19 cellular contexts compared by ENCODE assay signal in the genomic region with DNA sequence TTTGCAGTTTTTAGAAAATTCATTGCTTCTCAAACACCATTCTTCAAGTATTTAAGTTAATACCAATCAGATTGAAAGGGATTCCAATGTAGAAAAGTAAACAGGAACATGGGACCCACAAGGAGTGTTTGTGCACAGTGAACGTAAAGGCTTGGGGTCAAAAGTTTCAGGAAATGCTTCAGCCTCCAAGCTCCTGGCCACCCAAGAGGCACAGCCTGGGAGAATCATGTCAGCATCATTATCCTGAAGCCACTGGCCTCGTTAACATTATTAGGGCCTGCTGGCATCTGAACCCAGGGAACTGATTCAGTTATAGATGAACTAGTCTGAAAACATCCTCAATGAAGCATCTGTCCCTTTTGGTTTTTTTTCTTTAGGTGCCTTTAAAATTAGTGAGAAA.
DNase-seq lines count a peak whose midpoint lies in the region; ATAC-seq and TF ChIP-seq lines count a peak whose summit lies in the region.
"Had no signal": no experiment of that assay in that cellular context is flagged by ENCODE, and none has a peak within 500 bp of the region (broad histone marks: within the 10 kb centered on the region; RNA-seq: fewer than 3 reads in every experiment).

No MANE protein-coding gene starts in this region.

- no peak for TF ChIP-seq POLR2A in transverse colon (IDR thresholded peaks at IDR 0.05)

- WGBS in right cardiac atrium, result 42% methylated on average over 2 of the region's 2 CpGs
- WGBS in transverse colon (ENCODE audit: low coverage in 1 of 2), 2 donors, result 20 to 44% methylated on average over 1 to 2 of the region's 2 CpGs

- H3K9ac ChIP-seq in subcutaneous abdominal adipose tissue (ENCODE audit: low read length in 5 of 5), result peak overlapping the region in 1 of 5 donors; percentile 60
- H3K9ac ChIP-seq: BLaER1 treated with 17β-estradiol and CSF1 and Interleukin-3, amounts not matched to agents 10 nM and 100 nM had no signal

- H3K27me3 ChIP-seq in brain microvascular endothelial cell (replicated peaks), result no peaks in the 10 kb centered on the region
- no peaks in the 10 kb centered on the region for H3K27me3 ChIP-seq in right cardiac atrium (ENCODE audit: control insufficient read depth, insufficient read depth)
- no peaks in the 10 kb centered on the region for H3K27me3 ChIP-seq in subcutaneous abdominal adipose tissue (ENCODE audit: control insufficient read depth in 5 of 5, insufficient read depth in 4 of 5, low read length in 5 of 5)
- no peaks in the 10 kb centered on the region for H3K27me3 ChIP-seq in transverse colon
- H3K27me3 ChIP-seq: BLaER1 treated with 17β-estradiol and CSF1 and Interleukin-3, amounts not matched to agents 10 nM and 100 nM; sigmoid colon; stomach had no signal

- peaks cover 3% of the 10 kb centered on the region for H3K4me1 ChIP-seq in right cardiac atrium (ENCODE audit: control insufficient read depth, insufficient read depth, low read length)
- peaks cover 5 to 21% (median 14%) of the 10 kb centered on the region in 5 donors for H3K4me1 ChIP-seq in subcutaneous abdominal adipose tissue (ENCODE audit: control insufficient read depth in 5 of 5, insufficient read depth in 5 of 5, low read length in 5 of 5)
- peaks cover 0 to 6% (median 0%) of the 10 kb centered on the region in 4 donors for H3K4me1 ChIP-seq in transverse colon
- H3K4me1 ChIP-seq: BLaER1 treated with 17β-estradiol and CSF1 and Interleukin-3, amounts not matched to agents 10 nM and 100 nM had no signal

- in situ Hi-C loops in brain microvascular endothelial cell (cut with HindIII; ENCODE audit: low pct_ligation_motif_present, low sequenced_read_pairs), result no loop called here
- in situ Hi-C loops in transverse colon (cut with MboI; ENCODE audit: low pct_ligation_motif_present in 1 of 4, low pct_unique_long_range_greater_than_20kb in 1 of 4, low sequenced_read_pairs in 3 of 4), result no loop called here

- H3K4me3 ChIP-seq in brain microvascular endothelial cell (ENCODE audit: low read depth, low read length) (no peak overlapping the region), right cardiac atrium (ENCODE audit: low read length) (no peak overlapping the region), subcutaneous abdominal adipose tissue (ENCODE audit: low read depth in 1 of 5, low read length in 5 of 5) (no peak overlapping the region), transverse colon (no peak overlapping the region)
- H3K4me3 ChIP-seq: BLaER1 treated with 17β-estradiol and CSF1 and Interleukin-3, amounts not matched to agents 10 nM and 100 nM; GM12878; sigmoid colon; stomach had no signal

- peak overlapping the region; percentile 93 for H3K27ac ChIP-seq in brain microvascular endothelial cell
- peak overlapping the region; percentile 45 for H3K27ac ChIP-seq in right cardiac atrium (ENCODE audit: low read length)
- H3K27ac ChIP-seq in subcutaneous abdominal adipose tissue (ENCODE audit: low read depth, low read length), result peak overlapping the region; percentile 2
- no peak overlapping the region for H3K27ac ChIP-seq in transverse colon
- H3K27ac ChIP-seq: BLaER1 treated with 17β-estradiol and CSF1 and Interleukin-3, amounts not matched to agents 10 nM and 100 nM; stomach had no signal

- intact Hi-C loops in right cardiac atrium (cut with DNase I) (no loop called here), transverse colon (cut with DNase I; ENCODE audit: low total_unique reads) (no loop called here)

- DNase-seq in H4 (ENCODE audit: low spot score) (peak; percentile 31), brain microvascular endothelial cell (peak; percentile 77), right cardiac atrium (no peak), DMS53 (lab: John Stamatoyannopoulos, UW) (no peak), transverse colon (no peak)
- DNase-seq: activated CD4-positive, CD25-positive, alpha-beta regulatory T cell; activated CD8-positive, alpha-beta T cell treated with anti-CD3 and anti-CD28 coated beads for 36 hours; activated T-cell treated with anti-CD3 and anti-CD28 coated beads, Interleukin-2, amount 50 U/mL, for 48 hours; GF-D8; NCI-H1436; NCI-H526; SIG-M5; stomach had no signal

- ATAC-seq in right cardiac atrium (peak; percentile 36), GM18498 (IDR thresholded peaks at IDR 0.05; ENCODE audit: unreplicated experiment) (no peak)
- ATAC-seq: activated CD8-positive, alpha-beta T cell treated with anti-CD3 and anti-CD28 coated beads for 36 hours; activated naive CD4-positive, alpha-beta T cell treated with anti-CD3 and anti-CD28 coated beads, Interleukin-2, amount 50 U/mL, for 72 hours; GM12878 had no signal

- no peaks in the 10 kb centered on the region for H3K36me3 ChIP-seq in brain microvascular endothelial cell (replicated peaks)
- no peaks in the 10 kb centered on the region for H3K36me3 ChIP-seq in subcutaneous abdominal adipose tissue (ENCODE audit: control insufficient read depth in 5 of 5, insufficient read depth in 5 of 5, low read length in 5 of 5)
- no peaks in the 10 kb centered on the region for H3K36me3 ChIP-seq in transverse colon
- H3K36me3 ChIP-seq: BLaER1 treated with 17β-estradiol and CSF1 and Interleukin-3, amounts not matched to agents 10 nM and 100 nM; sigmoid colon; stomach had no signal

- TF ChIP-seq CTCF in brain microvascular endothelial cell (IDR thresholded peaks at IDR 0.05; ENCODE audit: low read depth, low read length, missing control alignments) (no peak), transverse colon (IDR thresholded peaks at IDR 0.05) (no peak)

- no peaks in the 10 kb centered on the region for H3K9me3 ChIP-seq in right cardiac atrium (ENCODE audit: control insufficient read depth, low read length)
- no peaks in the 10 kb centered on the region for H3K9me3 ChIP-seq in subcutaneous abdominal adipose tissue (ENCODE audit: control insufficient read depth in 5 of 5, low read length in 5 of 5)
- no peaks in the 10 kb centered on the region for H3K9me3 ChIP-seq in transverse colon
- H3K9me3 ChIP-seq: BLaER1 treated with 17β-estradiol and CSF1 and Interleukin-3, amounts not matched to agents 10 nM and 100 nM; sigmoid colon; stomach had no signal

- no peak for TF ChIP-seq EP300 in transverse colon (IDR thresholded peaks at IDR 0.05; ENCODE audit: low read depth)

Comparison
In these comparisons a context has a peak if more than half of its experiments do, and no peak if none do; other contexts are left out.
1. DNase-seq: peak in H4 (single experiment) and brain microvascular endothelial cell (single experiment); none in right cardiac atrium (0 of 3), DMS53 (single experiment) and transverse colon (single experiment).
2. H3K27ac ChIP-seq: peak in brain microvascular endothelial cell (single experiment), right cardiac atrium (single experiment) and subcutaneous abdominal adipose tissue (single experiment); none in transverse colon (0 of 4).